13 cellular contexts compared by ENCODE assay signal in genomic region chr1:170214117-170214979, GRCh38.
DNase-seq lines count a peak whose midpoint lies in the region; ATAC-seq lines count a peak whose summit lies in the region.
"Had no signal": no experiment of that assay in that cellular context is flagged by ENCODE, and none has a peak within 500 bp of the region (broad histone marks: within the 10 kb centered on the region; RNA-seq: fewer than 3 reads in every experiment).

No MANE protein-coding gene starts in this region.

- intact Hi-C loops in left cardiac atrium (cut with DNase I): no loop called here

- DNase-seq in EL: peak; percentile 32
- DNase-seq in left cardiac atrium: no peak
- DNase-seq in DMS 273 treated with DMSO at 0.1 percent for 48 hours (lab: John Stamatoyannopoulos, UW): no peak
- DNase-seq in NOMO-1 treated with dmso at 0.1 percent for 144 hours (lab: John Stamatoyannopoulos, UW; ENCODE audit: unreplicated experiment): no peak
- DNase-seq in KBM-7: no peak
- no peak for DNase-seq in NCI-H510A (lab: John Stamatoyannopoulos, UW)
- DNase-seq: activated CD8-positive, alpha-beta T cell treated with anti-CD3 and anti-CD28 coated beads, Interleukin-2, amount 10 ng/mL, durations not matched to agents 7 days and 5 days; naive thymus-derived CD8-positive, alpha-beta T cell; NCI-H1436 treated with DMSO at 0.1 percent for 48 hours; RPMI8226; stimulated activated CD4-positive, alpha-beta T cell treated with anti-CD3 and anti-CD28 coated beads, Interleukin-2, amount 100 ng/mL, for 48 hours had no signal

- ATAC-seq in GM21381 (IDR thresholded peaks at IDR 0.05; ENCODE audit: unreplicated experiment) (peak; percentile 60), HG03442 (IDR thresholded peaks at IDR 0.05; ENCODE audit: unreplicated experiment) (peak; percentile 87), left cardiac atrium (peak; percentile 41 to 81)
- ATAC-seq: activated CD8-positive, alpha-beta T cell treated with anti-CD3 and anti-CD28 coated beads, Interleukin-2, amount 10 ng/mL, durations not matched to agents 7 days and 5 days; naive thymus-derived CD8-positive, alpha-beta T cell had no signal

- in situ Hi-C loops in KBM-7 (cut with MboI; ENCODE audit: low pct_unique_long_range_greater_than_20kb, low sequenced_read_pairs): no loop called here
